18 cellular contexts compared by ENCODE assay signal in genomic region chr2:55334728-55335127, GRCh38.
DNase-seq lines count a peak whose midpoint lies in the region; ATAC-seq and TF ChIP-seq lines count a peak whose summit lies in the region.
"Had no signal": no experiment of that assay in that cellular context is flagged by ENCODE, and none has a peak within 500 bp of the region (broad histone marks: within the 10 kb centered on the region; RNA-seq: fewer than 3 reads in every experiment).

No MANE protein-coding gene starts in this region.

- DNase-seq in GM23338 (ENCODE audit: low spot score) (no peak), chondrocyte (ENCODE audit: low spot score) (no peak), glutamatergic neuron (no peak), progenitor cell of endocrine pancreas (ENCODE audit: low spot score, unreplicated experiment) (no peak), amniotic stem cell (lab: John Stamatoyannopoulos, UW) (no peak), HuH-7 (ENCODE audit: low spot score) (no peak)
- no peak for DNase-seq in activated T-cell treated with anti-CD3 and anti-CD28 coated beads, Interleukin-2, amount 50 U/mL, for 48 hours
- DNase-seq: AML-193; Caco-2; CD4-positive, alpha-beta T cell; GDM1; GM23248; HCEC 1CT; KG1 had no signal

- H3K27ac Mint-ChIP-seq in GM23338 (peak overlapping the region; percentile 41), chondrocyte (ENCODE audit: unreplicated experiment) (peak overlapping the region; percentile 20), glutamatergic neuron (ENCODE audit: unreplicated experiment) (peak overlapping the region; percentile 29), progenitor cell of endocrine pancreas (peak overlapping the region; percentile 75)
- H3K27ac Mint-ChIP-seq: CD4-positive, alpha-beta T cell; IgD-negative memory B cell had no signal

- H4K20me1 ChIP-seq in GM23338 (replicated peaks; ENCODE audit: insufficient read depth) = no peaks in the 10 kb centered on the region

- no peak overlapping the region for H3K4me3 ChIP-seq in GM23338
- H3K4me3 ChIP-seq: A549, GM23248 had no signal

- H3K9me3 Mint-ChIP-seq in GM23338 = no peaks in the 10 kb centered on the region
- no peaks in the 10 kb centered on the region for H3K9me3 Mint-ChIP-seq in chondrocyte (ENCODE audit: low read depth)
- no peaks in the 10 kb centered on the region for H3K9me3 Mint-ChIP-seq in glutamatergic neuron (ENCODE audit: unreplicated experiment)
- H3K9me3 Mint-ChIP-seq in progenitor cell of endocrine pancreas (ENCODE audit: low read depth) = no peaks in the 10 kb centered on the region
- H3K9me3 Mint-ChIP-seq: CD4-positive, alpha-beta T cell; IgD-negative memory B cell had no signal

- no peak for ATAC-seq in GM23338
- ATAC-seq in GM19351 (IDR thresholded peaks at IDR 0.05; ENCODE audit: unreplicated experiment) = no peak
- ATAC-seq: A549 had no signal

- no peak for TF ChIP-seq CTCF in GM23338 (conservative IDR thresholded peaks at IDR 0.05; ENCODE audit: low read depth in 2 of 2)
- TF ChIP-seq CTCF in chondrocyte (IDR thresholded peaks at IDR 0.05) = no peak
- TF ChIP-seq CTCF in glutamatergic neuron (IDR thresholded peaks at IDR 0.05; ENCODE audit: partially characterized antibody, unreplicated experiment) = no peak
- TF ChIP-seq CTCF in progenitor cell of endocrine pancreas (IDR thresholded peaks at IDR 0.05; ENCODE audit: unreplicated experiment) = no peak

- H3K79me2 ChIP-seq in GM23338 (replicated peaks; ENCODE audit: insufficient read depth) = no peaks in the 10 kb centered on the region

- peaks cover 4% of the 10 kb centered on the region; the same call in 1 of the 2 replicates for H3K36me3 ChIP-seq in GM23338 (ENCODE audit: insufficient read depth)

- H3K4me1 ChIP-seq in GM23338 (ENCODE audit: insufficient read depth) = no peaks in the 10 kb centered on the region
- H3K4me1 ChIP-seq: A549, Caco-2 had no signal

- H3K27me3 Mint-ChIP-seq in GM23338 (ENCODE audit: insufficient read depth, low read depth, poor library complexity) (peaks cover 1% of the 10 kb centered on the region), chondrocyte (ENCODE audit: low read depth) (no peaks in the 10 kb centered on the region), glutamatergic neuron (ENCODE audit: unreplicated experiment) (no peaks in the 10 kb centered on the region), progenitor cell of endocrine pancreas (no peaks in the 10 kb centered on the region)
- H3K27me3 Mint-ChIP-seq: CD4-positive, alpha-beta T cell; IgD-negative memory B cell had no signal

- H3K4me3 Mint-ChIP-seq in GM23338 (no peak overlapping the region), chondrocyte (ENCODE audit: unreplicated experiment) (no peak overlapping the region), glutamatergic neuron (ENCODE audit: unreplicated experiment) (no peak overlapping the region), progenitor cell of endocrine pancreas (ENCODE audit: low read depth) (no peak overlapping the region)
- H3K4me3 Mint-ChIP-seq: CD4-positive, alpha-beta T cell; IgD-negative memory B cell had no signal

- no peaks in the 10 kb centered on the region for H3F3A ChIP-seq in GM23338 (replicated peaks; ENCODE audit: low read depth)

- H3K27me3 ChIP-seq in GM23338 (ENCODE audit: insufficient read depth) = no peaks in the 10 kb centered on the region

- no peak overlapping the region for H3K4me2 ChIP-seq in GM23338
- H3K4me2 ChIP-seq: A549 had no signal

- H3K36me3 Mint-ChIP-seq in GM23338 (ENCODE audit: low read depth) = peaks cover 9% of the 10 kb centered on the region; the same call in 1 of the 3 replicates
- H3K36me3 Mint-ChIP-seq in chondrocyte (ENCODE audit: low read depth) = peaks cover 16% of the 10 kb centered on the region
- H3K36me3 Mint-ChIP-seq in glutamatergic neuron (ENCODE audit: unreplicated experiment) = no peaks in the 10 kb centered on the region
- peaks cover 11% of the 10 kb centered on the region for H3K36me3 Mint-ChIP-seq in progenitor cell of endocrine pancreas (ENCODE audit: insufficient read depth)

- no peaks in the 10 kb centered on the region for H3K9me2 ChIP-seq in GM23338 (ENCODE audit: insufficient read depth)

- no peak overlapping the region for H2AFZ ChIP-seq in GM23338
- H2AFZ ChIP-seq: GM23248 had no signal

- no peaks in the 10 kb centered on the region for H3K4me1 Mint-ChIP-seq in GM23338
- H3K4me1 Mint-ChIP-seq in chondrocyte (ENCODE audit: low read depth) = peaks cover 7% of the 10 kb centered on the region
- no peaks in the 10 kb centered on the region for H3K4me1 Mint-ChIP-seq in glutamatergic neuron (ENCODE audit: low read depth, unreplicated experiment)
- H3K4me1 Mint-ChIP-seq in progenitor cell of endocrine pancreas (ENCODE audit: low read depth) = peaks cover 3% of the 10 kb centered on the region
- H3K4me1 Mint-ChIP-seq: IgD-negative memory B cell had no signal

- peak overlapping the region; percentile 67; the same call in 1 of the 2 replicates for H3K27ac ChIP-seq in GM23338 (ENCODE audit: low read depth)
- H3K27ac ChIP-seq: A549, C4-2B, GM23248 had no signal

TF ChIP-seq in GM23338, 12 proteins besides CTCF, POLR2A, EP300 and RAD21 (continues in another document):
- TF ChIP-seq EZH2phosphoT487 (IDR thresholded peaks at IDR 0.05; ENCODE audit: unreplicated experiment) = no peak
- TF ChIP-seq NANOG (IDR thresholded peaks at IDR 0.05; ENCODE audit: borderline replicate concordance) = no peak
- TF ChIP-seq JUNB (IDR thresholded peaks at IDR 0.05; ENCODE audit: unreplicated experiment) = no peak
- no peak for TF ChIP-seq CREB1 (CRISPR knock-in tag; IDR thresholded peaks at IDR 0.05; ENCODE audit: low read depth)
- TF ChIP-seq ZNF114 (CRISPR knock-in tag; IDR thresholded peaks at IDR 0.05) = no peak
- TF ChIP-seq POLR2AphosphoS5 (IDR thresholded peaks at IDR 0.05; ENCODE audit: low read depth) = no peak
- no peak for TF ChIP-seq STAT1 (IDR thresholded peaks at IDR 0.05; ENCODE audit: unreplicated experiment)
- TF ChIP-seq ETS1 (IDR thresholded peaks at IDR 0.05) = no peak
- TF ChIP-seq REST (IDR thresholded peaks at IDR 0.05; ENCODE audit: unreplicated experiment) = no peak
- no peak for TF ChIP-seq EZH2 (IDR thresholded peaks at IDR 0.05; ENCODE audit: low read depth, unreplicated experiment)
- no peak for TF ChIP-seq ZNF331 (CRISPR knock-in tag; IDR thresholded peaks at IDR 0.05; ENCODE audit: low read depth)

Comparison
In these comparisons a context has a peak if more than half of its experiments do, and no peak if none do; other contexts are left out.
1. H3K27ac Mint-ChIP-seq: peak in every context shown above with its lines; median percentile 75 in progenitor cell of endocrine pancreas; 41 in GM23338; 29 in glutamatergic neuron; 20 in chondrocyte.